Comparison of ENCODE assay signal across 8 cellular contexts in the genomic region with DNA sequence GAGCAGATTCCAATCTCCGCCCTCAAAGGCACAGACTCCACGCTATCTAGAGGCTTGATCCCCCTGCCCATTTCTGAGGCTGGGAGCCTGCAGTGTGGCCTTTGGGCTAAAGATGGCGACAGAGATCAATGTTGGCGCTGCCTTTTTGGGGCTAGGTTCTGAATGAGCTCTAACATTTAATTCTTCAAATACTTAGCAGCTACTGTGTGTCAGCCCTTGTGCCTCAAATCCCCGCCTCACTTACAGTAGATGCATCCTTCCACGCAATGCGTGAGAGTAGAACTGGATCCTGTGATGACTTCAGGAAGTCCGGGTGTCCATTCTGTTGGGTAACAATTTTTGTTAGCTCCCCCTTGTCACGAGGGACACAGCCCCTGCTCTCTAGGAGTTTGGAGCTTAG. TPM values are rescaled to one million over a fixed set of nuclear protein-coding genes. Genes with fewer than 3 reads are reported as not detected.
DNase-seq lines count a peak whose midpoint lies in the region; ATAC-seq, FAIRE-seq and TF ChIP-seq lines count a peak whose summit lies in the region.

No MANE protein-coding gene starts in this region.

- peak overlapping the region; percentile 88 for H3K9ac ChIP-seq in keratinocyte (ENCODE audit: control insufficient read depth, extremely low read depth, insufficient read depth, low read length)

- H3K4me1 ChIP-seq in Caco-2 (no peaks in the 10 kb centered on the region), keratinocyte (ENCODE audit: control insufficient read depth, extremely low read depth, insufficient read depth, low read length) (peaks cover 52% of the 10 kb centered on the region)

- TF ChIP-seq CTCF in Caco-2 (IDR thresholded peaks at IDR 0.05; ENCODE audit: insufficient read depth in 1 of 2, low read depth in 1 of 2, low read length in 1 of 2, severe bottlenecking in 1 of 2, unreplicated experiment in 1 of 2) (peak; percentile 84 to 91), astrocyte of the cerebellum (IDR thresholded peaks at IDR 0.05; ENCODE audit: low read depth, low read length, missing control alignments) (peak; percentile 87), keratinocyte (optimal IDR thresholded peaks at IDR 0.05 in 1 of 3, IDR thresholded peaks at IDR 0.05 in 1 of 3, conservative IDR thresholded peaks at IDR 0.05 in 1 of 3; ENCODE audit: extremely low read depth in 1 of 3, insufficient read depth in 2 of 3, low read length in 3 of 3) (peak; percentile 86 to 97 (median 89))

- peak; percentile 51 for ATAC-seq in HG02885 (IDR thresholded peaks at IDR 0.05; ENCODE audit: poor library complexity, unreplicated experiment)
- ATAC-seq in GM19455 (IDR thresholded peaks at IDR 0.05; ENCODE audit: unreplicated experiment): no peak

- no peak overlapping the region for H3K4me3 Mint-ChIP-seq in Caco-2 (ENCODE audit: unreplicated experiment)

- CTCF ChIA-PET in Caco-2 (lab: Charles Lee): interaction anchor here (0.5 to 2.4 kb wide), 26 partner anchors 8 to 1472 kb away, joined by 3 to 48 read pairs (median 4); a partner anchor contains a TSS

- in situ Hi-C loops in astrocyte of the cerebellum (cut with HindIII; ENCODE audit: low sequenced_read_pairs): no loop called here

- H3K36me3 ChIP-seq in Caco-2 (ENCODE audit: control insufficient read depth, insufficient read depth, low read length) (no peaks in the 10 kb centered on the region), keratinocyte (ENCODE audit: control insufficient read depth in 2 of 2, extremely low read depth in 1 of 2, insufficient read depth in 2 of 2, low read length in 2 of 2) (no peaks in the 10 kb centered on the region)

- H3K27ac ChIP-seq in keratinocyte (ENCODE audit: control insufficient read depth, insufficient read depth, low read length): peak overlapping the region; percentile 100

- H3K4me1 Mint-ChIP-seq in Caco-2 (ENCODE audit: low read depth, unreplicated experiment): no peaks in the 10 kb centered on the region

- no peaks in the 10 kb centered on the region; the same call in 1 of the 2 replicates for H3K27me3 ChIP-seq in Caco-2 (replicated peaks; ENCODE audit: control insufficient read depth, insufficient read depth, low read length)
- H3K27me3 ChIP-seq in keratinocyte (ENCODE audit: control insufficient read depth, extremely low read depth, insufficient read depth, low read length): no peaks in the 10 kb centered on the region

- H3K9me3 Mint-ChIP-seq in Caco-2 (ENCODE audit: unreplicated experiment): no peaks in the 10 kb centered on the region

- no peaks in the 10 kb centered on the region for H3K79me2 ChIP-seq in keratinocyte (ENCODE audit: control insufficient read depth, insufficient read depth, low read length)

- no peak overlapping the region for H3K4me3 ChIP-seq in Caco-2 (ENCODE audit: low read depth, low read length)
- no peak overlapping the region for H3K4me3 ChIP-seq in astrocyte of the cerebellum (ENCODE audit: low read depth, low read length)
- H3K4me3 ChIP-seq in keratinocyte (ENCODE audit: control insufficient read depth in 2 of 3, extremely low read depth in 1 of 3, insufficient read depth in 2 of 3, low read depth in 1 of 3, low read length in 3 of 3): no peak overlapping the region

- H3K27ac Mint-ChIP-seq in Caco-2 (ENCODE audit: unreplicated experiment): no peak overlapping the region

- H3K9me3 ChIP-seq in Caco-2 (no peaks in the 10 kb centered on the region), keratinocyte (ENCODE audit: control insufficient read depth, low read depth, low read length) (no peaks in the 10 kb centered on the region)

- DNase-seq in Caco-2 (peak in 1 of 2 experiments; percentile 74), SK-N-DZ (ENCODE audit: low spot score) (peak; percentile 4), astrocyte of the cerebellum (ENCODE audit: low read depth) (no peak), keratinocyte (ENCODE audit: low read depth, low spot score) (no peak), NCI-H526 treated with DMSO at 0.1 percent for 48 hours (lab: John Stamatoyannopoulos, UW) (no peak)
- peak; percentile 38 for DNase-seq in stimulated activated CD8-positive, alpha-beta memory T cell treated with anti-CD3 and anti-CD28 coated beads, Interleukin-4, amount 100 ng/mL, for 24 hours (ENCODE audit: low read depth)

- H3K36me3 Mint-ChIP-seq in Caco-2 (ENCODE audit: insufficient read depth, unreplicated experiment): no peaks in the 10 kb centered on the region

- H4K20me1 ChIP-seq in keratinocyte (ENCODE audit: control insufficient read depth, extremely low read depth, insufficient read depth, low read length): no peaks in the 10 kb centered on the region

- no TSS peak for BruUV-seq in Caco-2 (replicated peaks; lab: Mats Ljungman, UMichigan)

- FAIRE-seq in keratinocyte (lab: Jason Lieb, UNC): peak; percentile 46

- dilution Hi-C loops in keratinocyte (cut with MboI; ENCODE audit: extremely low pct_ligation_motif_present, low sequenced_read_pairs): no loop called here

- POLR2A ChIA-PET in Caco-2 (lab: Charles Lee): no interaction called here

- peaks cover 3% of the 10 kb centered on the region for H3K9me1 ChIP-seq in keratinocyte (ENCODE audit: control insufficient read depth, extremely low read depth, insufficient read depth, low read length)

- H2AFZ ChIP-seq in keratinocyte (ENCODE audit: control insufficient read depth, low read length): peak overlapping the region; percentile 41

- peak overlapping the region; percentile 73 for H3K4me2 ChIP-seq in keratinocyte (ENCODE audit: control insufficient read depth, extremely low read depth, insufficient read depth, low read depth, low read length)

- intact Hi-C loops in Caco-2 (cut with micrococcal nuclease; ENCODE audit: unreplicated experiment): loop anchor here (1.0 to 5.0 kb wide), 6 partner anchors 21 to 312 kb away; no protein-coding TSS in a partner anchor

- H3K27me3 Mint-ChIP-seq in Caco-2 (ENCODE audit: insufficient read depth, unreplicated experiment): peaks cover 2% of the 10 kb centered on the region

RNA-seq across cellular contexts. Expression of a gene that starts 12.4 kb away (rescaled TPM):
- total RNA-seq in Caco-2 (2022): not detected in 2 replicates
- polyA plus RNA-seq in SK-N-DZ (2014; cell fraction: cytosol; rRNA removed): not detected in 2 replicates
- not detected in 2 replicates for polyA plus RNA-seq in SK-N-DZ (2014; cell fraction: nucleus; rRNA removed)
- polyA plus RNA-seq in keratinocyte: 0.15 to 0.75 TPM (median 0.37 TPM) in 3 replicates
- polyA plus RNA-seq in keratinocyte (2011; ENCODE audit: low read depth): 1.9 TPM
- polyA plus RNA-seq in keratinocyte (2011; cell fraction: cytosol; rRNA removed): 0.47 and 0.73 TPM in 2 replicates
- 0.49 and 0.56 TPM in 2 replicates for polyA plus RNA-seq in keratinocyte (2011; cell fraction: nucleus; rRNA removed)
- 0.22 and 6.2 TPM in 2 replicates for polyA plus RNA-seq in keratinocyte (2012; ENCODE audit: low replicate concordance)
- 0.69 TPM in 1 of 3 replicates, not detected in the others for polyA minus RNA-seq in keratinocyte
- polyA minus RNA-seq in keratinocyte (2011; cell fraction: cytosol; rRNA and poly(A)+ RNA removed): not detected
- not detected in 2 replicates for polyA minus RNA-seq in keratinocyte (2011; cell fraction: nucleus; rRNA and poly(A)+ RNA removed)

RNA-seq across cellular contexts. Expression of a gene that starts 21.1 kb away (rescaled TPM):
- 0.19 TPM in 1 of 2 replicates, not detected in the other for total RNA-seq in Caco-2 (2022)
- polyA plus RNA-seq in SK-N-DZ (2014; cell fraction: cytosol; rRNA removed): not detected in 2 replicates
- polyA plus RNA-seq in SK-N-DZ (2014; cell fraction: nucleus; rRNA removed): not detected in 2 replicates
- 1.7 to 7.9 TPM (median 3.9 TPM) in 3 replicates for polyA plus RNA-seq in keratinocyte
- polyA plus RNA-seq in keratinocyte (2011; ENCODE audit: low read depth): 30.2 TPM
- polyA plus RNA-seq in keratinocyte (2011; cell fraction: cytosol; rRNA removed): 1.5 and 3.2 TPM in 2 replicates
- polyA plus RNA-seq in keratinocyte (2011; cell fraction: nucleus; rRNA removed): 2.3 and 2.4 TPM in 2 replicates
- polyA plus RNA-seq in keratinocyte (2012; ENCODE audit: low replicate concordance): 1.2 and 38.5 TPM in 2 replicates
- 0.85 to 5.1 TPM (median 3.0 TPM) in 3 replicates for polyA minus RNA-seq in keratinocyte
- polyA minus RNA-seq in keratinocyte (2011; cell fraction: cytosol; rRNA and poly(A)+ RNA removed): 1.3 TPM
- 1.6 and 2.7 TPM in 2 replicates for polyA minus RNA-seq in keratinocyte (2011; cell fraction: nucleus; rRNA and poly(A)+ RNA removed)

RNA-seq across cellular contexts. Expression of a gene that starts 27.5 kb away (rescaled TPM):
- total RNA-seq in Caco-2 (2022): not detected in 2 replicates
- not detected in 2 replicates for polyA plus RNA-seq in SK-N-DZ (2014; cell fraction: cytosol; rRNA removed)
- polyA plus RNA-seq in SK-N-DZ (2014; cell fraction: nucleus; rRNA removed): not detected in 2 replicates
- polyA plus RNA-seq in keratinocyte: 0.14 to 0.21 TPM (median 0.14 TPM) in 3 replicates
- 0.34 TPM for polyA plus RNA-seq in keratinocyte (2011; ENCODE audit: low read depth)
- polyA plus RNA-seq in keratinocyte (2011; cell fraction: cytosol; rRNA removed): 0.21 TPM in 1 of 2 replicates, not detected in the other
- polyA plus RNA-seq in keratinocyte (2011; cell fraction: nucleus; rRNA removed): 0.19 TPM in 1 of 2 replicates, not detected in the other
- polyA plus RNA-seq in keratinocyte (2012; ENCODE audit: low replicate concordance): 0.10 and 1.5 TPM in 2 replicates
- not detected in 3 replicates for polyA minus RNA-seq in keratinocyte
- not detected for polyA minus RNA-seq in keratinocyte (2011; cell fraction: cytosol; rRNA and poly(A)+ RNA removed)
- not detected in 2 replicates for polyA minus RNA-seq in keratinocyte (2011; cell fraction: nucleus; rRNA and poly(A)+ RNA removed)

RNA-seq across cellular contexts. Expression of a gene that starts 47.3 kb away (rescaled TPM):
- not detected in 2 replicates for total RNA-seq in Caco-2 (2022)
- not detected in 2 replicates for polyA plus RNA-seq in SK-N-DZ (2014; cell fraction: cytosol; rRNA removed)
- not detected in 2 replicates for polyA plus RNA-seq in SK-N-DZ (2014; cell fraction: nucleus; rRNA removed)
- polyA plus RNA-seq in keratinocyte: 114 to 190 TPM (median 128 TPM) in 3 replicates
- 78.2 TPM for polyA plus RNA-seq in keratinocyte (2011; ENCODE audit: low read depth)
- 135 and 172 TPM in 2 replicates for polyA plus RNA-seq in keratinocyte (2011; cell fraction: cytosol; rRNA removed)
- polyA plus RNA-seq in keratinocyte (2011; cell fraction: nucleus; rRNA removed): 163 and 216 TPM in 2 replicates
- polyA plus RNA-seq in keratinocyte (2012; ENCODE audit: low replicate concordance): 86.5 and 244 TPM in 2 replicates
- polyA minus RNA-seq in keratinocyte: 115 to 344 TPM (median 161 TPM) in 3 replicates
- 83.3 TPM for polyA minus RNA-seq in keratinocyte (2011; cell fraction: cytosol; rRNA and poly(A)+ RNA removed)
- 66.6 and 115 TPM in 2 replicates for polyA minus RNA-seq in keratinocyte (2011; cell fraction: nucleus; rRNA and poly(A)+ RNA removed)

Comparison
In these comparisons a context has a peak if more than half of its experiments do, and no peak if none do; other contexts are left out.
1. DNase-seq: peak in SK-N-DZ (single experiment) and stimulated activated CD8-positive, alpha-beta memory T cell treated with anti-CD3 and anti-CD28 coated beads, Interleukin-4, amount 100 ng/mL, for 24 hours (single experiment); none in astrocyte of the cerebellum (single experiment), keratinocyte (single experiment) and NCI-H526 treated with DMSO at 0.1 percent for 48 hours (single experiment).
2. Peak in every context shown above with its lines, with median percentiles within 50 percentile points of each other: CTCF ChIP-seq.